ENCODE assay signal across 8 cellular contexts in genomic region chr7:116258734-116259133, GRCh38. TPM values are rescaled to one million over a fixed set of nuclear protein-coding genes. Genes with fewer than 3 reads are reported as not detected.
DNase-seq lines count a peak whose midpoint lies in the region; ATAC-seq and TF ChIP-seq lines count a peak whose summit lies in the region.

No MANE protein-coding gene starts in this region.

- H3K9me3 Mint-ChIP-seq in activated CD8-positive, alpha-beta T cell treated with anti-CD3 and anti-CD28 coated beads for 36 hours = no peaks in the 10 kb centered on the region

- 0 to 3% methylated on average over 2 of the region's 2 CpGs for WGBS in gastroesophageal sphincter (ENCODE audit: low coverage in 1 of 2), 2 donors

- H3K27me3 ChIP-seq in gastroesophageal sphincter = no peaks in the 10 kb centered on the region

- no peak for TF ChIP-seq EP300 in gastroesophageal sphincter (IDR thresholded peaks at IDR 0.05)

- DNase-seq in NCI-H2171 treated with DMSO at 0.1 percent for 48 hours (lab: John Stamatoyannopoulos, UW) (peak; percentile 23), NCI-H2171 (lab: John Stamatoyannopoulos, UW) (no peak), NCI-H1105 treated with DMSO at 0.1 percent for 48 hours (lab: John Stamatoyannopoulos, UW) (peak; percentile 57), putamen (ENCODE audit: low spot score) (peak; percentile 58), HuH-7 (ENCODE audit: low spot score) (no peak)
- peak; percentile 44 for DNase-seq in activated CD8-positive, alpha-beta T cell treated with anti-CD3 and anti-CD28 coated beads for 36 hours

- peaks cover 0 to 17% of the 10 kb centered on the region in 2 donors for H3K36me3 ChIP-seq in gastroesophageal sphincter

- TF ChIP-seq POLR2A in gastroesophageal sphincter (IDR thresholded peaks at IDR 0.05) = no peak

- peak overlapping the region in 2 of 4 donors; percentile 45 to 59 for H3K27ac ChIP-seq in gastroesophageal sphincter

- peak; percentile 81 for TF ChIP-seq CTCF in activated CD8-positive, alpha-beta T cell treated with anti-CD3 and anti-CD28 coated beads for 36 hours (IDR thresholded peaks at IDR 0.05)
- peak; percentile 78 to 94 (median 86) for TF ChIP-seq CTCF in gastroesophageal sphincter (IDR thresholded peaks at IDR 0.05)

- POLR2A ChIA-PET in activated CD8-positive, alpha-beta T cell treated with anti-CD3 and anti-CD28 coated beads for 36 hours (lab: Charles Lee) = interaction anchor here (0.6 kb wide), 1 partner anchor 46 kb away, joined by 3 read pairs; no protein-coding TSS in a partner anchor

- H3K36me3 Mint-ChIP-seq in activated CD8-positive, alpha-beta T cell treated with anti-CD3 and anti-CD28 coated beads for 36 hours (ENCODE audit: low read depth) = peaks cover 15% of the 10 kb centered on the region

- H3K4me1 Mint-ChIP-seq in activated CD8-positive, alpha-beta T cell treated with anti-CD3 and anti-CD28 coated beads for 36 hours (ENCODE audit: low read depth) = peaks cover 6% of the 10 kb centered on the region

- ATAC-seq in GM21576 (IDR thresholded peaks at IDR 0.05; ENCODE audit: unreplicated experiment) (peak; percentile 50), gastroesophageal sphincter (no peak)
- ATAC-seq in activated CD8-positive, alpha-beta T cell treated with anti-CD3 and anti-CD28 coated beads for 36 hours = peak; percentile 42

- CTCF ChIA-PET in activated CD8-positive, alpha-beta T cell treated with anti-CD3 and anti-CD28 coated beads for 36 hours (lab: Charles Lee) = interaction anchor here (0.6 to 4.8 kb wide), 36 partner anchors 9 to 580 kb away, joined by 3 to 53 read pairs (median 4); no protein-coding TSS in a partner anchor

- intact Hi-C loops in activated CD8-positive, alpha-beta T cell treated with anti-CD3 and anti-CD28 coated beads for 36 hours (cut with micrococcal nuclease) = loop anchor here (1.0 kb wide), 1 partner anchor 330 kb away; no protein-coding TSS in a partner anchor

- H3K27me3 Mint-ChIP-seq in activated CD8-positive, alpha-beta T cell treated with anti-CD3 and anti-CD28 coated beads for 36 hours = no peaks in the 10 kb centered on the region

- no peak overlapping the region for H3K4me3 ChIP-seq in gastroesophageal sphincter

- no peaks in the 10 kb centered on the region for H3K9me3 ChIP-seq in gastroesophageal sphincter

- H3K4me3 Mint-ChIP-seq in activated CD8-positive, alpha-beta T cell treated with anti-CD3 and anti-CD28 coated beads for 36 hours = no peak overlapping the region

- peaks cover 0 to 14% (median 5%) of the 10 kb centered on the region in 3 donors for H3K4me1 ChIP-seq in gastroesophageal sphincter

- H3K27ac Mint-ChIP-seq in activated CD8-positive, alpha-beta T cell treated with anti-CD3 and anti-CD28 coated beads for 36 hours = no peak overlapping the region

RNA-seq across cellular contexts. Expression of gene TES, which starts 48.4 kb away (rescaled TPM):
- total RNA-seq in activated CD8-positive, alpha-beta T cell treated with anti-CD3 and anti-CD28 coated beads for 36 hours = 10 to 100 TPM; 63.9 to 65.7 TPM
- 100 to 1,000 TPM; 245 to 501 (median 290) TPM for total RNA-seq in gastroesophageal sphincter

Comparison
In these comparisons a context has a peak if more than half of its experiments do, and no peak if none do; other contexts are left out.
1. DNase-seq: peak in NCI-H2171 treated with DMSO at 0.1 percent for 48 hours (single experiment), NCI-H1105 treated with DMSO at 0.1 percent for 48 hours (single experiment), activated CD8-positive, alpha-beta T cell treated with anti-CD3 and anti-CD28 coated beads for 36 hours (single experiment) and putamen (single experiment); none in NCI-H2171 (single experiment) and HuH-7 (single experiment).